21 cellular contexts compared by ENCODE assay signal in genomic region chr12:121754836-121755235, GRCh38. TPM values are rescaled to one million over a fixed set of nuclear protein-coding genes. Genes with fewer than 3 reads are reported as not detected.
DNase-seq lines count a peak whose midpoint lies in the region; ATAC-seq, FAIRE-seq and TF ChIP-seq lines count a peak whose summit lies in the region.
"Had no signal": no experiment of that assay in that cellular context is flagged by ENCODE, and none has a peak within 500 bp of the region (broad histone marks: within the 10 kb centered on the region; RNA-seq: fewer than 3 reads in every experiment).

No MANE protein-coding gene starts in this region.

- no peaks in the 10 kb centered on the region for H3K9me3 Mint-ChIP-seq in brain
- H3K9me3 Mint-ChIP-seq: CD8-positive, alpha-beta T cell had no signal

- no peak for DNase-seq in left ventricle myocardium inferior
- no peak for DNase-seq in left ventricle myocardium superior
- DNase-seq in osteoblast (ENCODE audit: insufficient read length, low spot score, missing footprints), result peak; percentile 32
- no peak for DNase-seq in GM12892 (ENCODE audit: insufficient read length)
- no peak for DNase-seq in NCI-H446 treated with DMSO at 0.1 percent for 48 hours (lab: John Stamatoyannopoulos, UW)
- no peak for DNase-seq in mucosa of descending colon
- no peak for DNase-seq in PC-9
- DNase-seq: Calu3; CD8-positive, alpha-beta T cell; GOT3; KG1; NCI-H1417; NCI-H187 treated with DMSO at 0.1 percent for 48 hours; NCI-H2227 treated with DMSO at 0.1 percent for 48 hours; NCI-H524 treated with DMSO at 0.1 percent for 48 hours; RPMI8226; SHP77 treated with DMSO at 0.1 percent for 48 hours had no signal

- H3K79me2 ChIP-seq in osteoblast (ENCODE audit: insufficient read depth, low read length), result no peaks in the 10 kb centered on the region
- no peaks in the 10 kb centered on the region for H3K79me2 ChIP-seq in PC-9 (ENCODE audit: low read depth)

- H3F3A ChIP-seq in PC-9 (ENCODE audit: insufficient read depth, low read depth), result no peaks in the 10 kb centered on the region

- CTCF ChIA-PET in PC-9 (lab: Charles Lee), result no interaction called here

- H3K4me3 ChIP-seq in left ventricle myocardium inferior (no peak overlapping the region), osteoblast (ENCODE audit: insufficient read depth, low read length) (no peak overlapping the region), mucosa of descending colon (no peak overlapping the region), PC-9 (no peak overlapping the region)
- H3K4me3 ChIP-seq: A549, GM12878 had no signal

- no TSS peak for BruUV-seq in PC-9 (replicated peaks; lab: Mats Ljungman, UMichigan)

- no peaks in the 10 kb centered on the region for H3K9me2 ChIP-seq in PC-9 (ENCODE audit: insufficient read depth)

- POLR2A ChIA-PET in PC-9 (lab: Charles Lee; ENCODE audit: unreplicated experiment), result no interaction called here

- H3K36me3 ChIP-seq in left ventricle myocardium inferior (peaks cover 8% of the 10 kb centered on the region), osteoblast (ENCODE audit: insufficient read depth, low read length) (no peaks in the 10 kb centered on the region), mucosa of descending colon (ENCODE audit: low read depth) (no peaks in the 10 kb centered on the region), PC-9 (ENCODE audit: low read depth) (no peaks in the 10 kb centered on the region)

- no peak for FAIRE-seq in GM12892 (lab: Jason Lieb, UNC)
- FAIRE-seq: A549, GM12878 had no signal

- peak overlapping the region in 3 of 5 experiments; percentile 59 to 84 (median 60) for H3K27ac Mint-ChIP-seq in brain
- H3K27ac Mint-ChIP-seq: CD8-positive, alpha-beta T cell had no signal

- no peaks in the 10 kb centered on the region for H3K27me3 ChIP-seq in left ventricle myocardium inferior (ENCODE audit: low read depth)
- no peaks in the 10 kb centered on the region for H3K27me3 ChIP-seq in osteoblast (ENCODE audit: insufficient read depth, low read length)
- no peaks in the 10 kb centered on the region for H3K27me3 ChIP-seq in PC-9 (ENCODE audit: insufficient read depth, low read depth)

- H3K27ac ChIP-seq in left ventricle myocardium inferior (replicated peaks) (peak overlapping the region; percentile 85), osteoblast (ENCODE audit: low read depth, low read length) (no peak overlapping the region), PC-9 (no peak overlapping the region)
- H3K27ac ChIP-seq: A549 had no signal

- H3K4me1 Mint-ChIP-seq in brain, result no peaks in the 10 kb centered on the region

- peaks cover 17% of the 10 kb centered on the region for H3K36me3 Mint-ChIP-seq in brain

- no peak for ATAC-seq in left ventricle myocardium superior
- ATAC-seq in mucosa of descending colon, result no peak
- ATAC-seq: A549; CD8-positive, alpha-beta T cell; GM12878; HCT116 had no signal

- TF ChIP-seq POLR2A in GM12892 (IDR thresholded peaks at IDR 0.05; ENCODE audit: low read depth, low read length), result no peak

- no peaks in the 10 kb centered on the region for H3K9me3 ChIP-seq in left ventricle myocardium inferior (replicated peaks)
- H3K9me3 ChIP-seq in osteoblast (ENCODE audit: low read depth, low read length), result no peaks in the 10 kb centered on the region
- H3K9me3 ChIP-seq in mucosa of descending colon, result no peaks in the 10 kb centered on the region
- H3K9me3 ChIP-seq in PC-9 (ENCODE audit: insufficient read depth, low read depth), result no peaks in the 10 kb centered on the region
- H3K9me3 ChIP-seq: A549 had no signal

- H3K4me2 ChIP-seq in osteoblast (ENCODE audit: insufficient read depth, low read length) (no peak overlapping the region), PC-9 (no peak overlapping the region)
- H3K4me2 ChIP-seq: A549 had no signal

- H3K4me3 Mint-ChIP-seq in brain, result no peak overlapping the region
- H3K4me3 Mint-ChIP-seq: CD8-positive, alpha-beta T cell had no signal

- H3K4me1 ChIP-seq in left ventricle myocardium inferior (peaks cover 31% of the 10 kb centered on the region), osteoblast (ENCODE audit: insufficient read depth, low read length) (no peaks in the 10 kb centered on the region), mucosa of descending colon (ENCODE audit: low read depth) (no peaks in the 10 kb centered on the region), PC-9 (replicated peaks; ENCODE audit: insufficient read depth) (no peaks in the 10 kb centered on the region)

- intact Hi-C loops in left ventricle myocardium inferior (cut with micrococcal nuclease), result no loop called here
- intact Hi-C loops in left ventricle myocardium superior (cut with micrococcal nuclease), result no loop called here
- intact Hi-C loops in mucosa of descending colon (cut with DNase I, micrococcal nuclease), result no loop called here
- intact Hi-C loops in PC-9 (cut with micrococcal nuclease; ENCODE audit: unreplicated experiment), result no loop called here

- TF ChIP-seq CTCF in left ventricle myocardium inferior (IDR thresholded peaks at IDR 0.05; ENCODE audit: borderline replicate concordance), result no peak
- TF ChIP-seq CTCF in brain (conservative IDR thresholded peaks at IDR 0.05), result no peak
- TF ChIP-seq CTCF in osteoblast (IDR thresholded peaks at IDR 0.05; ENCODE audit: extremely low read depth, low read depth, low read length), result no peak
- no peak for TF ChIP-seq CTCF in mucosa of descending colon (IDR thresholded peaks at IDR 0.05)
- no peak for TF ChIP-seq CTCF in PC-9 (conservative IDR thresholded peaks at IDR 0.05)

- H2AFZ ChIP-seq in osteoblast (ENCODE audit: low read length), result no peak overlapping the region
- no peak overlapping the region for H2AFZ ChIP-seq in PC-9

- H4K20me1 ChIP-seq in osteoblast (ENCODE audit: insufficient read depth, low read length) (no peaks in the 10 kb centered on the region), PC-9 (ENCODE audit: insufficient read depth) (no peaks in the 10 kb centered on the region)

- H3K27me3 Mint-ChIP-seq in brain, result peaks cover under 1% of the 10 kb centered on the region

RNA-seq across cellular contexts. Expression of gene RHOF, which starts 38.7 kb away (rescaled TPM):
- total RNA-seq in left ventricle myocardium inferior, result 44.3 TPM
- total RNA-seq in left ventricle myocardium superior, result 48.3 TPM
- polyA plus RNA-seq in brain (ENCODE audit: insufficient read depth, low read depth, low replicate concordance), result 8.9 TPM
- total RNA-seq in osteoblast, result 6.2 and 8.3 TPM in 2 replicates
- polyA plus RNA-seq in GM12892 (2012; ENCODE audit: missing spikeins), result 32.0 TPM
- 10 to 100 TPM; 45.5 to 86.7 (median 83.2) TPM for total RNA-seq in mucosa of descending colon
- 132 and 179 TPM in 2 replicates for total RNA-seq in PC-9 (2021)

RNA-seq across cellular contexts. Expression of gene TMEM120B, which starts 42.3 kb away (rescaled TPM):
- total RNA-seq in left ventricle myocardium inferior (9.2 TPM), left ventricle myocardium superior (9.9 TPM), osteoblast (8.3 TPM in 2 replicates), mucosa of descending colon (10 to 100 TPM in 1 of 3 donors, 1 to 10 TPM in 2; 6.0 to 10.3 (median 6.4) TPM), PC-9 (2021) (10.3 and 12.4 TPM in 2 replicates)
- 3.7 TPM for polyA plus RNA-seq in brain (ENCODE audit: insufficient read depth, low read depth, low replicate concordance)
- polyA plus RNA-seq in GM12892 (2012; ENCODE audit: missing spikeins), result 7.7 TPM

RNA-seq across cellular contexts. Expression of gene SETD1B, which starts 49.0 kb away (rescaled TPM):
- total RNA-seq in left ventricle myocardium inferior (7.9 TPM), left ventricle myocardium superior (9.0 TPM), osteoblast (5.0 and 5.8 TPM in 2 replicates), mucosa of descending colon (10 to 100 TPM; 23.8 to 38.3 (median 27.5) TPM), PC-9 (2021) (16.4 and 22.6 TPM in 2 replicates)
- polyA plus RNA-seq in brain (ENCODE audit: insufficient read depth, low read depth, low replicate concordance), result 7.1 TPM
- polyA plus RNA-seq in GM12892 (2012; ENCODE audit: missing spikeins), result 2.1 TPM
